In genomic region chr9:33884856-33885701, GRCh38 we compare ENCODE assay signal across 10 cellular contexts.
DNase-seq lines count a peak whose midpoint lies in the region; ATAC-seq and TF ChIP-seq lines count a peak whose summit lies in the region.
"Had no signal": no experiment of that assay in that cellular context is flagged by ENCODE, and none has a peak within 500 bp of the region (broad histone marks: within the 10 kb centered on the region; RNA-seq: fewer than 3 reads in every experiment).

No MANE protein-coding gene starts in this region.

- intact Hi-C loops in heart right ventricle (cut with DNase I) (loop anchor here in 1 of 10 donors (10.0 kb wide), 1 partner anchor 60 kb away; no protein-coding TSS in a partner anchor), Right ventricle myocardium inferior (cut with DNase I) (no loop called here)

- H3K27me3 ChIP-seq in heart right ventricle: no peaks in the 10 kb centered on the region
- H3K27me3 ChIP-seq: uterus had no signal

- H3K9me3 Mint-ChIP-seq in type B pancreatic cell: no peaks in the 10 kb centered on the region

- DNase-seq in heart right ventricle: peak in 1 of 2 donors; percentile 66
- no peak for DNase-seq in Right ventricle myocardium inferior (ENCODE audit: missing footprints)
- peak; percentile 18 for DNase-seq in RPMI7951 (ENCODE audit: low read depth)
- peak; percentile 90 for DNase-seq in glomerular endothelial cell (ENCODE audit: extremely low read depth, low read depth, low spot score)
- no peak for DNase-seq in type B pancreatic cell (ENCODE audit: extremely low spot score, unreplicated experiment)

- peak overlapping the region; percentile 58 for H3K27ac Mint-ChIP-seq in type B pancreatic cell

- peaks cover 5% of the 10 kb centered on the region for H3K36me3 Mint-ChIP-seq in type B pancreatic cell

- no peaks in the 10 kb centered on the region for H3K27me3 Mint-ChIP-seq in type B pancreatic cell

- H3K9me3 ChIP-seq in heart right ventricle: no peaks in the 10 kb centered on the region
- H3K9me3 ChIP-seq: uterus had no signal

- H3K4me3 ChIP-seq in heart right ventricle: no peak overlapping the region
- H3K4me3 ChIP-seq: uterus had no signal

- peaks cover 21% of the 10 kb centered on the region for H3K4me1 Mint-ChIP-seq in type B pancreatic cell (ENCODE audit: unreplicated experiment)

- H3K4me3 Mint-ChIP-seq in type B pancreatic cell: no peak overlapping the region

- peaks cover 0 to 34% (median 0%) of the 10 kb centered on the region in 9 donors for H3K36me3 ChIP-seq in heart right ventricle
- H3K36me3 ChIP-seq: uterus had no signal

- ATAC-seq in heart right ventricle: peak in 6 of 8 donors; percentile 20 to 52 (median 36)
- no peak for ATAC-seq in Right ventricle myocardium inferior
- no peak for ATAC-seq in HG02642 (IDR thresholded peaks at IDR 0.05; ENCODE audit: poor library complexity, unreplicated experiment)
- ATAC-seq in GM19463 (IDR thresholded peaks at IDR 0.05; ENCODE audit: unreplicated experiment): no peak
- ATAC-seq in HG03378 (IDR thresholded peaks at IDR 0.05; ENCODE audit: unreplicated experiment): no peak

- TF ChIP-seq CTCF in heart right ventricle (IDR thresholded peaks at IDR 0.05) (no peak), type B pancreatic cell (conservative IDR thresholded peaks at IDR 0.05) (no peak)

- WGBS in heart right ventricle, 2 donors: 45 to 46% methylated on average over 5 of the region's 5 CpGs

- peak overlapping the region in 5 of 10 donors; percentile 5 to 33 (median 21) for H3K27ac ChIP-seq in heart right ventricle
- H3K27ac ChIP-seq: parathyroid adenoma, uterus had no signal

- H3K4me1 ChIP-seq in heart right ventricle: peaks cover 11 to 58% (median 41%) of the 10 kb centered on the region in 9 donors

Comparison
In these comparisons a context has a peak if more than half of its experiments do, and no peak if none do; other contexts are left out.
1. ATAC-seq: peak in heart right ventricle (6 of 8); none in Right ventricle myocardium inferior (single experiment), HG02642 (single experiment), GM19463 (single experiment) and HG03378 (single experiment).
2. DNase-seq: peak in RPMI7951 (single experiment) and glomerular endothelial cell (single experiment); none in Right ventricle myocardium inferior (single experiment) and type B pancreatic cell (single experiment).